ENCODE assay signal across 8 cellular contexts in genomic region chr9:130766031-130766903, GRCh38.
DNase-seq lines count a peak whose midpoint lies in the region; ATAC-seq and TF ChIP-seq lines count a peak whose summit lies in the region.

No MANE protein-coding gene starts in this region.

- H3K9me3 ChIP-seq in right atrium auricular region (no peaks in the 10 kb centered on the region), mammary epithelial cell (replicated peaks; ENCODE audit: insufficient read depth, low read length) (no peaks in the 10 kb centered on the region), upper lobe of left lung (no peaks in the 10 kb centered on the region)

- no peak overlapping the region for H3K9ac ChIP-seq in mammary epithelial cell (ENCODE audit: insufficient read depth, low read length)

- H4K20me1 ChIP-seq in mammary epithelial cell (ENCODE audit: insufficient read depth, low read length): no peaks in the 10 kb centered on the region

- ATAC-seq in Right ventricle myocardium inferior (peak; percentile 30), upper lobe of left lung (ENCODE audit: low FRiP score in 2 of 2) (peak; percentile 22 to 36), HG02884 (IDR thresholded peaks at IDR 0.05; ENCODE audit: unreplicated experiment) (no peak), HG02763 (IDR thresholded peaks at IDR 0.05; ENCODE audit: unreplicated experiment) (no peak)

- H3K4me1 ChIP-seq in right atrium auricular region (peaks cover 0 to 31% of the 10 kb centered on the region in 2 donors), mammary epithelial cell (ENCODE audit: insufficient read depth, low read length) (peaks cover 19% of the 10 kb centered on the region), upper lobe of left lung (peaks cover 17 to 38% (median 29%) of the 10 kb centered on the region in 4 donors)

- dilution Hi-C loops in mammary epithelial cell (cut with HindIII; ENCODE audit: low sequenced_read_pairs): no loop called here

- TF ChIP-seq EP300 in upper lobe of left lung (IDR thresholded peaks at IDR 0.05): no peak

- no TSS peak for BruUV-seq in mammary epithelial cell (replicated peaks; lab: Mats Ljungman, UMichigan)

- in situ Hi-C loops in mammary epithelial cell (cut with MboI; ENCODE audit: low sequenced_read_pairs in 2 of 2): no loop called here

- intact Hi-C loops in Right ventricle myocardium inferior (cut with DNase I): loop anchor here (5.0 kb wide), 1 partner anchor 54 kb away; no protein-coding TSS in a partner anchor
- intact Hi-C loops in mammary epithelial cell (cut with micrococcal nuclease): no loop called here

- TF ChIP-seq CTCF in right atrium auricular region (IDR thresholded peaks at IDR 0.05) (no peak), mammary epithelial cell (conservative IDR thresholded peaks at IDR 0.05 in 1 of 2, IDR thresholded peaks at IDR 0.05 in 1 of 2; ENCODE audit: extremely low read depth in 1 of 2, insufficient read depth in 1 of 2, low read depth in 1 of 2, low read length in 2 of 2) (no peak), upper lobe of left lung (IDR thresholded peaks at IDR 0.05) (no peak)

- H2AFZ ChIP-seq in mammary epithelial cell (ENCODE audit: low read depth, low read length): peak overlapping the region; percentile 66

- H3K27ac ChIP-seq in right atrium auricular region (no peak overlapping the region), mammary epithelial cell (ENCODE audit: insufficient read depth, low read depth, low read length) (peak overlapping the region; percentile 14), upper lobe of left lung (peak overlapping the region in 2 of 4 donors; percentile 30 to 35)

- DNase-seq in Right ventricle myocardium inferior (ENCODE audit: missing footprints): peak; percentile 63
- no peak for DNase-seq in right atrium auricular region (ENCODE audit: low spot score)
- DNase-seq in mammary epithelial cell: peak; percentile 67
- DNase-seq in myocyte (ENCODE audit: low read depth): peak; percentile 30
- DNase-seq in upper lobe of left lung: peak in 1 of 2 donors; percentile 65
- no peak for DNase-seq in NCI-H128 (lab: John Stamatoyannopoulos, UW; ENCODE audit: unreplicated experiment)

- CTCF ChIA-PET in mammary epithelial cell (lab: Charles Lee; ENCODE audit: low non-redundant PET): no interaction called here

- 13% methylated on average over 13 of the region's 18 CpGs for WGBS in mammary epithelial cell (ENCODE audit: low coverage, missing lambda C conversion rate)
- 78 to 80% methylated on average over 15 of the region's 18 CpGs for WGBS in upper lobe of left lung, 2 donors

- H3K36me3 ChIP-seq in right atrium auricular region (no peaks in the 10 kb centered on the region), mammary epithelial cell (ENCODE audit: insufficient read depth, low read length) (no peaks in the 10 kb centered on the region), upper lobe of left lung (no peaks in the 10 kb centered on the region)

- H3K27me3 ChIP-seq in right atrium auricular region (no peaks in the 10 kb centered on the region), mammary epithelial cell (ENCODE audit: insufficient read depth, low read length) (no peaks in the 10 kb centered on the region), upper lobe of left lung (no peaks in the 10 kb centered on the region)

- peaks cover 65% of the 10 kb centered on the region for H3K79me2 ChIP-seq in mammary epithelial cell (ENCODE audit: insufficient read depth, low read length)

- H3K4me2 ChIP-seq in mammary epithelial cell (ENCODE audit: insufficient read depth, low read depth, low read length): peak overlapping the region; percentile 37

- H3K4me3 ChIP-seq in right atrium auricular region: no peak overlapping the region
- no peak overlapping the region for H3K4me3 ChIP-seq in mammary epithelial cell (replicated peaks in 1 of 3; ENCODE audit: insufficient read depth in 1 of 3, low read depth in 2 of 3, low read length in 3 of 3)
- no peak overlapping the region for H3K4me3 ChIP-seq in upper lobe of left lung

- no peak for TF ChIP-seq POLR2A in upper lobe of left lung (IDR thresholded peaks at IDR 0.05)

Comparison
In these comparisons a context has a peak if more than half of its experiments do, and no peak if none do; other contexts are left out.
1. DNase-seq: peak in Right ventricle myocardium inferior (single experiment), mammary epithelial cell (single experiment) and myocyte (single experiment); none in right atrium auricular region (single experiment) and NCI-H128 (single experiment).
2. ATAC-seq: peak in Right ventricle myocardium inferior (single experiment) and upper lobe of left lung (2 of 2); none in HG02884 (single experiment) and HG02763 (single experiment).